In genomic region chr16:87278191-87279093, GRCh38 we compare ENCODE assay signal across 10 cellular contexts. TPM values are rescaled to one million over a fixed set of nuclear protein-coding genes. Genes with fewer than 3 reads are reported as not detected.
DNase-seq lines count a peak whose midpoint lies in the region; FAIRE-seq and TF ChIP-seq lines count a peak whose summit lies in the region.
"Had no signal": no experiment of that assay in that cellular context is flagged by ENCODE, and none has a peak within 500 bp of the region (broad histone marks: within the 10 kb centered on the region; RNA-seq: fewer than 3 reads in every experiment).

No MANE protein-coding gene starts in this region.

- H3K4me2 ChIP-seq in neural progenitor cell: peak overlapping the region; percentile 20

- H3K4me3 Mint-ChIP-seq in neural progenitor cell: no peak overlapping the region
- H3K4me3 Mint-ChIP-seq: IgD-negative memory B cell had no signal

- peak overlapping the region; percentile 90 for H3K27ac Mint-ChIP-seq in neural progenitor cell
- H3K27ac Mint-ChIP-seq: IgD-negative memory B cell had no signal

- DNase-seq in AML-193 (lab: John Stamatoyannopoulos, UW): peak; percentile 32 to 48
- DNase-seq in GM12892 (ENCODE audit: insufficient read length): peak; percentile 79
- DNase-seq in NCI-H2227 treated with DMSO at 0.1 percent for 48 hours (lab: John Stamatoyannopoulos, UW): peak; percentile 61
- peak; percentile 35 for DNase-seq in activated T-cell treated with anti-CD3 and anti-CD28 coated beads, Interleukin-2, amount 50 U/mL, for 1 hour
- peak; percentile 85 for DNase-seq in fibroblast of the aortic adventitia (ENCODE audit: low read depth)
- peak; percentile 89 for DNase-seq in neural progenitor cell (ENCODE audit: low spot score)
- DNase-seq in ureter (ENCODE audit: low spot score): peak; percentile 85
- no peak for DNase-seq in NCI-H446 treated with DMSO at 0.1 percent for 48 hours (lab: John Stamatoyannopoulos, UW)

- H3K36me3 ChIP-seq in neural progenitor cell: no peaks in the 10 kb centered on the region

- H2AFZ ChIP-seq in neural progenitor cell (replicated peaks): peak overlapping the region; percentile 22

- H3K4me3 ChIP-seq in fibroblast of the aortic adventitia (ENCODE audit: low read depth, low read length): no peak overlapping the region
- H3K4me3 ChIP-seq in neural progenitor cell: no peak overlapping the region
- H3K4me3 ChIP-seq: skin epidermis had no signal

- H3K9me3 Mint-ChIP-seq in neural progenitor cell: no peaks in the 10 kb centered on the region
- H3K9me3 Mint-ChIP-seq: IgD-negative memory B cell had no signal

- no peaks in the 10 kb centered on the region for H4K20me1 ChIP-seq in neural progenitor cell (ENCODE audit: low read depth)

- TF ChIP-seq POLR2A in GM12892 (IDR thresholded peaks at IDR 0.05; ENCODE audit: low read depth, low read length): no peak

- H3F3A ChIP-seq in neural progenitor cell (ENCODE audit: low read depth): no peaks in the 10 kb centered on the region

- peaks cover 7% of the 10 kb centered on the region for H3K27me3 Mint-ChIP-seq in neural progenitor cell (ENCODE audit: insufficient read depth, low read depth)

- H3K27me3 ChIP-seq in neural progenitor cell: peaks cover 10% of the 10 kb centered on the region

- H3K4me1 ChIP-seq in neural progenitor cell: no peaks in the 10 kb centered on the region

- no peak for FAIRE-seq in GM12892 (lab: Jason Lieb, UNC)

- no peak overlapping the region for H3K9ac ChIP-seq in neural progenitor cell

- no peaks in the 10 kb centered on the region for H3K79me2 ChIP-seq in neural progenitor cell (ENCODE audit: low read depth)

- no peaks in the 10 kb centered on the region for H3K9me3 ChIP-seq in neural progenitor cell (ENCODE audit: low read depth)

- H3K27ac ChIP-seq in neural progenitor cell: no peak overlapping the region
- H3K27ac ChIP-seq: skin epidermis had no signal

- TF ChIP-seq CTCF in fibroblast of the aortic adventitia (IDR thresholded peaks at IDR 0.05; ENCODE audit: insufficient read depth, low read length) (peak; percentile 95), neural progenitor cell (IDR thresholded peaks at IDR 0.05) (peak; percentile 96)

- H3K36me3 Mint-ChIP-seq in neural progenitor cell: no peaks in the 10 kb centered on the region

- peaks cover 31% of the 10 kb centered on the region for H3K4me1 Mint-ChIP-seq in neural progenitor cell

RNA-seq across cellular contexts. Expression of gene C16orf95, which starts 38.8 kb away (rescaled TPM):
- 4.2 TPM for polyA plus RNA-seq in GM12892 (2012; ENCODE audit: missing spikeins)
- total RNA-seq in fibroblast of the aortic adventitia (ENCODE audit: low replicate concordance) (2.0 and 3.4 TPM in 2 replicates), neural progenitor cell (ENCODE audit: low replicate concordance) (4.8 and 6.7 TPM in 2 replicates), ureter (4.2 TPM)
